ENCODE assay signal across 17 cellular contexts in the genomic region with DNA sequence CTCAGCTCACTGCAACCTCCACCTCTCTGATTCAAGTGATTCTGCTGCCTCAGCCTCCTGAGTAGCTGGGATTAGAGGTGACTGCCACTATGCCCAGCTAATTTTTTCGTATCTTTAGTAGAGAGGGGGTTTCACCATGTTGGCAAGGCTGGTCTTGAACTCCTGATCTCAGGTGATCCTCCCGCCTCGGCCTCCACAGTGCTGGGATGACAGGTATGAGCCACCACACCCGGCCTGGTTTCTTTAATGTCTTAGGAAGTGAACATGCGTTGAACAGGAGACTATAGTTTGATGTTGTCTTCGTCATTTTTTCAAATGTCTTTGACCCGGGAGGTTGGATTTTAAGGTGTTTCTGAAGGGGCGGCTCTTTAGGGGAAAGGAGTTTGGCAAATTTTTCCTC.
A peak's percentile ranks its signal among the peaks of the same experiment; 100 is the strongest.
DNase-seq lines count a peak whose midpoint lies in the region; ATAC-seq and TF ChIP-seq lines count a peak whose summit lies in the region.
"Had no signal": no experiment of that assay in that cellular context is flagged by ENCODE, and none has a peak within 500 bp of the region (broad histone marks: within the 10 kb centered on the region; RNA-seq: fewer than 3 reads in every experiment).

No MANE protein-coding gene starts in this region.

- H3K9ac ChIP-seq in ES-I3 (ENCODE audit: low read depth, low read length) (peak overlapping the region; percentile 9; the same call in 1 of the 2 replicates), colonic mucosa (ENCODE audit: low read depth in 2 of 2, low read length in 2 of 2) (peak overlapping the region in 1 of 2 donors; percentile 46)
- H3K9ac ChIP-seq: BLaER1 had no signal

- DNase-seq in colonic mucosa, result no peak
- peak in 1 of 3 donors; percentile 20 for DNase-seq in mucosa of descending colon
- DNase-seq in osteocyte (ENCODE audit: extremely low spot score, unreplicated experiment), result peak; percentile 59
- DNase-seq in psoas muscle, result no peak
- no peak for DNase-seq in kidney tubule cell (ENCODE audit: low spot score)
- DNase-seq: AML-193; CD8-positive, alpha-beta memory T cell; DMS 273 treated with DMSO at 0.1 percent for 48 hours; HFFc6; KG1 had no signal

- H3K9me3 ChIP-seq in ES-I3 (ENCODE audit: control insufficient read depth, insufficient read depth, low read length) (peaks cover 5% of the 10 kb centered on the region; the same call in 1 of the 2 replicates), colonic mucosa (no peaks in the 10 kb centered on the region), mucosa of descending colon (peaks cover 9% of the 10 kb centered on the region), psoas muscle (no peaks in the 10 kb centered on the region)
- H3K9me3 ChIP-seq: HAP-1 had no signal

- H3K27ac ChIP-seq in colonic mucosa (peak overlapping the region; percentile 53), psoas muscle (no peak overlapping the region)
- H3K27ac ChIP-seq: BLaER1 had no signal

- no peak overlapping the region for H3K4me3 Mint-ChIP-seq in osteocyte (ENCODE audit: unreplicated experiment)
- H3K4me3 Mint-ChIP-seq: CD8-positive, alpha-beta memory T cell; HFFc6; IgD-negative memory B cell had no signal

- no peak overlapping the region for H3K27ac Mint-ChIP-seq in osteocyte (ENCODE audit: unreplicated experiment)
- H3K27ac Mint-ChIP-seq: CD8-positive, alpha-beta memory T cell; HFFc6; IgD-negative memory B cell had no signal

- intact Hi-C loops in colonic mucosa (cut with DNase I), result loop anchor here (5.0 kb wide), 1 partner anchor 93 kb away; the partner anchor contains the start of genes DHRSX and ZBED1
- intact Hi-C loops in mucosa of descending colon (cut with DNase I, micrococcal nuclease), result no loop called here
- intact Hi-C loops in psoas muscle (cut with DNase I), result loop anchor here in 1 of 2 donors (10.0 kb wide), 1 partner anchor 85 kb away; no protein-coding TSS in a partner anchor

- H3K36me3 Mint-ChIP-seq in osteocyte (ENCODE audit: unreplicated experiment), result peaks cover 19% of the 10 kb centered on the region

- H3K4me1 Mint-ChIP-seq in osteocyte (ENCODE audit: unreplicated experiment), result peaks cover 1% of the 10 kb centered on the region
- H3K4me1 Mint-ChIP-seq: CD8-positive, alpha-beta memory T cell; IgD-negative memory B cell had no signal

- H3K27me3 ChIP-seq in colonic mucosa (no peaks in the 10 kb centered on the region), psoas muscle (ENCODE audit: insufficient read depth in 3 of 3, low read length in 2 of 3) (no peaks in the 10 kb centered on the region)
- H3K27me3 ChIP-seq: BLaER1 had no signal

- peaks cover 5% of the 10 kb centered on the region; the same call in 1 of the 2 replicates for H3K4me1 ChIP-seq in ES-I3 (ENCODE audit: insufficient read depth, low read length)
- H3K4me1 ChIP-seq in colonic mucosa, result no peaks in the 10 kb centered on the region
- no peaks in the 10 kb centered on the region for H3K4me1 ChIP-seq in mucosa of descending colon (ENCODE audit: low read depth)
- no peaks in the 10 kb centered on the region for H3K4me1 ChIP-seq in psoas muscle

- no peaks in the 10 kb centered on the region for H3K27me3 Mint-ChIP-seq in osteocyte (ENCODE audit: unreplicated experiment)
- H3K27me3 Mint-ChIP-seq: CD8-positive, alpha-beta memory T cell; IgD-negative memory B cell had no signal

- WGBS in psoas muscle, 3 donors, result 94 to 97% (median 95%) methylated on average over 8 of the region's 8 CpGs

- H3K4me3 ChIP-seq in colonic mucosa (no peak overlapping the region), mucosa of descending colon (no peak overlapping the region), psoas muscle (no peak overlapping the region)
- H3K4me3 ChIP-seq: BLaER1, GM12878, HAP-1 had no signal

- no peaks in the 10 kb centered on the region for H3K9me3 Mint-ChIP-seq in osteocyte (ENCODE audit: unreplicated experiment)

- ATAC-seq in mucosa of descending colon (peak; percentile 5), HG02852 (IDR thresholded peaks at IDR 0.05; ENCODE audit: unreplicated experiment) (no peak), psoas muscle (no peak), GM21576 (IDR thresholded peaks at IDR 0.05; ENCODE audit: unreplicated experiment) (no peak)
- ATAC-seq: GM12878 had no signal

- no peak for TF ChIP-seq CTCF in colonic mucosa (IDR thresholded peaks at IDR 0.05)
- no peak for TF ChIP-seq CTCF in mucosa of descending colon (IDR thresholded peaks at IDR 0.05)
- no peak for TF ChIP-seq CTCF in osteocyte (IDR thresholded peaks at IDR 0.05)
- no peak for TF ChIP-seq CTCF in psoas muscle (IDR thresholded peaks at IDR 0.05)

- H3K36me3 ChIP-seq in ES-I3 (ENCODE audit: insufficient read depth, low read length) (no peaks in the 10 kb centered on the region; the same call in 1 of the 2 replicates), colonic mucosa (no peaks in the 10 kb centered on the region), mucosa of descending colon (ENCODE audit: low read depth) (no peaks in the 10 kb centered on the region), psoas muscle (ENCODE audit: insufficient read depth in 1 of 2, low read depth in 1 of 2) (peaks cover 0 to 3% of the 10 kb centered on the region in 2 donors)
